ENCODE assay signal across 18 cellular contexts in genomic region chr18:5980721-5981120, GRCh38.
"Had no signal": no experiment of that assay in that cellular context is flagged by ENCODE, and none has a peak within 500 bp of the region (broad histone marks: within the 10 kb centered on the region; RNA-seq: fewer than 3 reads in every experiment).

No MANE protein-coding gene starts in this region.

- H3K4me3 Mint-ChIP-seq: naive thymus-derived CD8-positive, alpha-beta T cell; neural progenitor cell had no signal

- DNase-seq: effector memory CD4-positive, alpha-beta T cell; esophagus squamous epithelium; foreskin keratinocyte; mammary epithelial cell; mucosa of descending colon; naive thymus-derived CD8-positive, alpha-beta T cell; nucleus accumbens; pancreas; right cardiac atrium; stimulated activated CD4-positive, alpha-beta T cell treated with anti-CD3 and anti-CD28 coated beads, Interleukin-2, amount 100 ng/mL, for 48 hours; stimulated activated naive CD4-positive, alpha-beta T cell treated with Interleukin-2 at 50 U/mL for 16 hours; tibial artery; upper lobe of right lung had no signal

- H3K4me3 ChIP-seq: esophagus squamous epithelium, mucosa of descending colon, neural progenitor cell, pancreas, smooth muscle cell, suprapubic skin, tibial artery, upper lobe of right lung had no signal

- H3K27me3 ChIP-seq: esophagus squamous epithelium, neural progenitor cell, pancreas, suprapubic skin, tibial artery, upper lobe of right lung had no signal

- H3K4me2 ChIP-seq: neural progenitor cell, smooth muscle cell had no signal

- H3K9me3 ChIP-seq: esophagus squamous epithelium, mucosa of descending colon, pancreas, suprapubic skin, tibial artery, upper lobe of right lung had no signal

- H3K9ac ChIP-seq: neural progenitor cell had no signal

- H3K27ac Mint-ChIP-seq: naive thymus-derived CD8-positive, alpha-beta T cell; neural progenitor cell; progenitor cell of endocrine pancreas had no signal

- FAIRE-seq: pancreas had no signal

- H3K4me1 ChIP-seq: foreskin keratinocyte, pancreas, tibial artery, upper lobe of right lung had no signal

- H3K27ac ChIP-seq: epithelial cell of prostate, esophagus squamous epithelium, foreskin keratinocyte, neural progenitor cell, pancreas, suprapubic skin, tibial artery, upper lobe of right lung had no signal

- H2AFZ ChIP-seq: neural progenitor cell had no signal

- H3K36me3 Mint-ChIP-seq: naive thymus-derived CD8-positive, alpha-beta T cell; neural progenitor cell had no signal

- H3K27me3 Mint-ChIP-seq: progenitor cell of endocrine pancreas had no signal

- ATAC-seq: mucosa of descending colon; naive thymus-derived CD8-positive, alpha-beta T cell; pancreas; upper lobe of right lung had no signal

- H3K36me3 ChIP-seq: esophagus squamous epithelium, neural progenitor cell, pancreas, suprapubic skin, tibial artery, upper lobe of right lung had no signal

- H3K9me3 Mint-ChIP-seq: naive thymus-derived CD8-positive, alpha-beta T cell; neural progenitor cell had no signal
